In genomic region chr3:50493086-50493485, GRCh38 we compare ENCODE assay signal across 1 cellular context.
TF ChIP-seq lines count a peak whose summit lies in the region.

No MANE protein-coding gene starts in this region.

TF ChIP-seq in IMR-90, 13 proteins besides CTCF, POLR2A, EP300 and RAD21 (continued from another document):
- TF ChIP-seq RFX5 (IDR thresholded peaks at IDR 0.05; ENCODE audit: low read depth, low read length) (no peak), MAZ (IDR thresholded peaks at IDR 0.05; ENCODE audit: borderline replicate concordance, low read depth, low read length) (no peak), RCOR1 (IDR thresholded peaks at IDR 0.05; ENCODE audit: insufficient replicate concordance, low read length) (no peak)
